1 cellular context compared by ENCODE assay signal in genomic region chr15:90664081-90664461, GRCh38.
TF ChIP-seq lines count a peak whose summit lies in the region.

No MANE protein-coding gene starts in this region.

TF ChIP-seq in GM12878, 131 proteins besides CTCF, POLR2A, EP300 and RAD21:
- TF ChIP-seq ZNF592 (IDR thresholded peaks at IDR 0.05), result peak; percentile 44; the same call in 1 of the 2 replicates
- TF ChIP-seq YY1 (IDR thresholded peaks at IDR 0.05; ENCODE audit: low read depth, low read length), result peak; percentile 52
- peak; percentile 11; the same call in 1 of the 2 replicates for TF ChIP-seq PAX8 (IDR thresholded peaks at IDR 0.05)
